1 cellular context compared by ENCODE assay signal in genomic region chr17:7435676-7436555, GRCh38.
A peak's percentile ranks its signal among the peaks of the same experiment; 100 is the strongest.
TF ChIP-seq lines count a peak whose summit lies in the region.

No MANE protein-coding gene starts in this region.

TF ChIP-seq in K562, 482 proteins besides CTCF, POLR2A, EP300 and RAD21 (continued from another document and continues in another):
- TF ChIP-seq ZNF318 (IDR thresholded peaks at IDR 0.05; ENCODE audit: borderline replicate concordance in 1 of 2, low read depth in 1 of 2) (no peak), CXXC5 (CRISPR knock-in tag; IDR thresholded peaks at IDR 0.05) (peak; percentile 23; the same call in 1 of the 2 replicates), CTCFL (IDR thresholded peaks at IDR 0.05; ENCODE audit: borderline replicate concordance, insufficient read depth, low read depth, low read length, poor library complexity, severe bottlenecking) (peak; percentile 71), MCM3 (IDR thresholded peaks at IDR 0.05) (no peak), SRSF1 (IDR thresholded peaks at IDR 0.05; ENCODE audit: low read depth, low read length) (no peak), ZSCAN32 (CRISPR knock-in tag; IDR thresholded peaks at IDR 0.05) (no peak), MGA (IDR thresholded peaks at IDR 0.05) (peak; percentile 22), C11orf30 (IDR thresholded peaks at IDR 0.05; ENCODE audit: low read depth) (no peak), BACH1 (tag; IDR thresholded peaks at IDR 0.05) (no peak), UBTF (IDR thresholded peaks at IDR 0.05; ENCODE audit: borderline replicate concordance in 1 of 2, low read depth in 2 of 2, low read length in 2 of 2) (0 out of 4 replicates have a peak, but pooled peaks of 1 of the 2 experiments have one; percentile 68), ARHGAP35 (IDR thresholded peaks at IDR 0.05; ENCODE audit: partially characterized antibody) (no peak), PHF8 (IDR thresholded peaks at IDR 0.05; ENCODE audit: borderline replicate concordance, low read length) (peak; percentile 31; the same call in 1 of the 2 replicates), ZBTB33 (CRISPR knock-in tag; IDR thresholded peaks at IDR 0.05) (no peak), ELF4 (CRISPR knock-in tag; IDR thresholded peaks at IDR 0.05) (no peak), KHSRP (IDR thresholded peaks at IDR 0.05) (no peak), ZBTB7A (IDR thresholded peaks at IDR 0.05; ENCODE audit: borderline replicate concordance, control insufficient read depth, low read depth, low read length) (peak; percentile 89), ZSCAN29 (IDR thresholded peaks at IDR 0.05) (no peak), PYGO2 (tag; IDR thresholded peaks at IDR 0.05) (no peak), EHMT2 (IDR thresholded peaks at IDR 0.05) (no peak)
